ENCODE assay signal across 11 cellular contexts in genomic region chr2:125405816-125406215, GRCh38.
DNase-seq lines count a peak whose midpoint lies in the region; ATAC-seq and TF ChIP-seq lines count a peak whose summit lies in the region.
"Had no signal": no experiment of that assay in that cellular context is flagged by ENCODE, and none has a peak within 500 bp of the region (broad histone marks: within the 10 kb centered on the region; RNA-seq: fewer than 3 reads in every experiment).

No MANE protein-coding gene starts in this region.

- no peak for ATAC-seq in GM21381 (IDR thresholded peaks at IDR 0.05; ENCODE audit: unreplicated experiment)
- ATAC-seq: stimulated activated memory B cell treated with anti-CD40 and anti-IgM and Interleukin-4, amounts not matched to agents 10 μg/mL and 1 μg/mL and 100 μg/mL, for 72 hours had no signal

- no peak overlapping the region for H3K4me3 Mint-ChIP-seq in CD14-positive monocyte
- H3K4me3 Mint-ChIP-seq: memory B cell; stimulated activated memory B cell treated with anti-CD40 and anti-IgM and Interleukin-4, amounts not matched to agents 10 μg/mL and 1 μg/mL and 100 μg/mL, for 72 hours had no signal

- H3K27ac Mint-ChIP-seq in CD14-positive monocyte: no peak overlapping the region
- H3K27ac Mint-ChIP-seq: memory B cell; stimulated activated memory B cell treated with anti-CD40 and anti-IgM and Interleukin-4, amounts not matched to agents 10 μg/mL and 1 μg/mL and 100 μg/mL, for 72 hours had no signal

- no peak for TF ChIP-seq CTCF in CD14-positive monocyte (IDR thresholded peaks at IDR 0.05)

- H3K9me3 Mint-ChIP-seq in CD14-positive monocyte: peaks cover 0 to 13% (median 2%) of the 10 kb centered on the region in 7 donors
- H3K9me3 Mint-ChIP-seq: memory B cell had no signal

- intact Hi-C loops in CD14-positive monocyte (cut with micrococcal nuclease): no loop called here

- H3K27me3 Mint-ChIP-seq in CD14-positive monocyte (ENCODE audit: low read depth in 3 of 3): peaks cover 0 to 2% (median 0%) of the 10 kb centered on the region in 3 donors
- H3K27me3 Mint-ChIP-seq: memory B cell; stimulated activated memory B cell treated with anti-CD40 and anti-IgM and Interleukin-4, amounts not matched to agents 10 μg/mL and 1 μg/mL and 100 μg/mL, for 72 hours had no signal

- H3K36me3 Mint-ChIP-seq in CD14-positive monocyte: no peaks in the 10 kb centered on the region
- H3K36me3 Mint-ChIP-seq: memory B cell; stimulated activated memory B cell treated with anti-CD40 and anti-IgM and Interleukin-4, amounts not matched to agents 10 μg/mL and 1 μg/mL and 100 μg/mL, for 72 hours had no signal

- DNase-seq in A172 (ENCODE audit: low spot score): peak; percentile 89
- peak; percentile 53 for DNase-seq in HS-27A (ENCODE audit: low read depth)
- DNase-seq in amniotic stem cell (lab: John Stamatoyannopoulos, UW): peak; percentile 79
- peak; percentile 36 for DNase-seq in hepatic stellate cell (ENCODE audit: low spot score)
- DNase-seq in activated T-cell treated with anti-CD3 and anti-CD28 coated beads for 4 hours: no peak
- no peak for DNase-seq in CD14-positive monocyte (ENCODE audit: low spot score)
- DNase-seq in NCI-H1436 (lab: John Stamatoyannopoulos, UW): no peak
- DNase-seq: spleen had no signal

- no peaks in the 10 kb centered on the region for H3K4me1 Mint-ChIP-seq in CD14-positive monocyte
- H3K4me1 Mint-ChIP-seq: memory B cell; stimulated activated memory B cell treated with anti-CD40 and anti-IgM and Interleukin-4, amounts not matched to agents 10 μg/mL and 1 μg/mL and 100 μg/mL, for 72 hours had no signal

Comparison
In these comparisons a context has a peak if more than half of its experiments do, and no peak if none do; other contexts are left out.
1. DNase-seq: peak in A172 (single experiment), HS-27A (single experiment), amniotic stem cell (single experiment) and hepatic stellate cell (single experiment); none in activated T-cell treated with anti-CD3 and anti-CD28 coated beads for 4 hours (single experiment), CD14-positive monocyte (single experiment) and NCI-H1436 (single experiment).